ENCODE assay signal across 8 cellular contexts in the genomic region with DNA sequence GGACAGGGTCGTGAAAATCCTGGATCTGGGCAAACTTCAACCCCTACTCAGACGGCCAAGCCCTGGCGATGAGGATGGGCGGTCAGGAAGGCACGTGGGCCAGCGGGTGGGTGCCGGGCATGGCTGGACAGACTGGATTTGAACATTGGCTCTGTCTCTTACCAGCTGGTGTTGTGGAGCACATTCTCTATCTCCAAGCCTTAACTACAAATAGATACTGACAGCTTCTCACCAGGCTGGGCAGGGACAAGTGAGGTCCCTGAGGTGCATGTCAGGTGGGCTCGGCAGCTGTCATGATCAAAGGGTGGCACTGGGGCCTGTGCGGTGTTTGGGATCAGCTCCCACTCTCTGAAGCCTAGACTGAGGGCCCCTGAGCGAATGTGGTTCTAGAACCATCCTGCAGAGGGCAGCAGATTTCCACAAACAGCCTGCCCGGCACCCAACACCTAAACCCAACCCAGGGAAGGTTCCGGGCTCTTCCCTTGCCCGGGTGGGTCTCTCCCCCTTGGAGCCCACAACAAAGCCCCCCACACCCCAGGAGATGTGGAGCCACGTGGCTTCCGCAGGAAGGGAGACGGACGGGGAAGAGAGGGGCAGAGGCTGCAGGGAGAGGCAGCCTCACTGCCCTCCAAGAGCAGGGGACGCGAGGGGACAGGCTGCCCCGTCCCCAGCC. TPM values are rescaled to one million over a fixed set of nuclear protein-coding genes. Genes with fewer than 3 reads are reported as not detected.
DNase-seq lines count a peak whose midpoint lies in the region; ATAC-seq and TF ChIP-seq lines count a peak whose summit lies in the region.

No MANE protein-coding gene starts in this region.

- H3K4me2 ChIP-seq in SU-DHL-6 (ENCODE audit: low read depth, low read length, poor library complexity, severe bottlenecking) = no peak overlapping the region

- peaks cover 57% of the 10 kb centered on the region for H3K4me1 ChIP-seq in left ventricle myocardium inferior

- H3K27ac ChIP-seq in SU-DHL-6 (ENCODE audit: low read depth, low read length) (no peak overlapping the region), adipose tissue (ENCODE audit: low read depth, low read length) (peak overlapping the region; percentile 41), left ventricle myocardium inferior (replicated peaks) (peak overlapping the region; percentile 92)

- WGBS in adipose tissue, 3 donors = 24 to 29% (median 25%) methylated on average over 18 to 20 of the region's 20 CpGs

- intact Hi-C loops in left ventricle myocardium inferior (cut with micrococcal nuclease) = loop anchor here (10.0 kb wide), 1 partner anchor 1294 kb away; no protein-coding TSS in a partner anchor

- H3K79me2 ChIP-seq in SU-DHL-6 (ENCODE audit: insufficient read depth, low read length) = no peaks in the 10 kb centered on the region

- no peak overlapping the region for H3K9ac ChIP-seq in SU-DHL-6 (ENCODE audit: low read length)

- H3K9me2 ChIP-seq in SU-DHL-6 (replicated peaks; ENCODE audit: insufficient read depth, low read length) = no peaks in the 10 kb centered on the region

- H3K9me3 ChIP-seq in SU-DHL-6 (ENCODE audit: insufficient read depth, low read length) = no peaks in the 10 kb centered on the region
- no peaks in the 10 kb centered on the region for H3K9me3 ChIP-seq in left ventricle myocardium inferior (replicated peaks)

- H3K36me3 ChIP-seq in SU-DHL-6 (ENCODE audit: low read length) (no peaks in the 10 kb centered on the region), left ventricle myocardium inferior (peaks cover 19% of the 10 kb centered on the region)

- peaks cover 5% of the 10 kb centered on the region; the same call in 1 of the 2 replicates for H3F3A ChIP-seq in SU-DHL-6 (ENCODE audit: insufficient read depth)

- peak; percentile 83 for ATAC-seq in GM21737 (IDR thresholded peaks at IDR 0.05; ENCODE audit: unreplicated experiment)

- no peak overlapping the region for H2AFZ ChIP-seq in SU-DHL-6 (ENCODE audit: low read depth, low read length, severe bottlenecking)

- H3K4me3 ChIP-seq in GM12864 (ENCODE audit: low read depth, low read length) (no peak overlapping the region), SU-DHL-6 (ENCODE audit: insufficient read depth, low read length, poor library complexity, severe bottlenecking) (no peak overlapping the region), left ventricle myocardium inferior (no peak overlapping the region)
- no peak overlapping the region for H3K4me3 ChIP-seq in Jurkat, Clone E6-1 (ENCODE audit: low read length)

- H3K27me3 ChIP-seq in SU-DHL-6 (ENCODE audit: low read length) = no peaks in the 10 kb centered on the region
- H3K27me3 ChIP-seq in left ventricle myocardium inferior (ENCODE audit: low read depth) = no peaks in the 10 kb centered on the region

- DNase-seq in GM12864 (ENCODE audit: low read depth) = no peak
- DNase-seq in Jurkat, Clone E6-1 (ENCODE audit: low read depth, low spot score) = peak; percentile 63
- DNase-seq in left ventricle myocardium inferior = peak; percentile 68
- DNase-seq in renal cortical epithelial cell (ENCODE audit: low read depth) = peak; percentile 50
- no peak for DNase-seq in GF-D8 (lab: John Stamatoyannopoulos, UW)

- TF ChIP-seq CTCF in GM12864 (IDR thresholded peaks at IDR 0.05; ENCODE audit: low read depth, low read length, missing control alignments) (peak; percentile 88), SU-DHL-6 (IDR thresholded peaks at IDR 0.05; ENCODE audit: insufficient read depth, low read length, poor library complexity, severe bottlenecking) (peak; percentile 61), left ventricle myocardium inferior (IDR thresholded peaks at IDR 0.05; ENCODE audit: borderline replicate concordance) (peak; percentile 92)

- H4K20me1 ChIP-seq in SU-DHL-6 (ENCODE audit: low read depth, low read length) = no peaks in the 10 kb centered on the region

RNA-seq across cellular contexts. Expression of a gene that starts 58.4 kb away (rescaled TPM):
- polyA plus RNA-seq in Jurkat, Clone E6-1 (2012; ENCODE audit: insufficient read depth, insufficient read length) = 3.1 TPM
- 10 to 100 TPM in 2 of 3 donors, 1 to 10 TPM in 1; 8.9 to 21.0 (median 16.3) TPM for polyA plus RNA-seq in adipose tissue
- total RNA-seq in left ventricle myocardium inferior (16.9 TPM), renal cortical epithelial cell (0.25 TPM in 1 of 2 replicates, not detected in the other)

Comparison
In these comparisons a context has a peak if more than half of its experiments do, and no peak if none do; other contexts are left out.
1. DNase-seq: peak in Jurkat, Clone E6-1 (single experiment), left ventricle myocardium inferior (single experiment) and renal cortical epithelial cell (single experiment); none in GM12864 (single experiment) and GF-D8 (single experiment).
2. RNA of a gene that starts 58.4 kb away (total RNA-seq): 16.9 TPM in left ventricle myocardium inferior (single experiment); 0.25 TPM in renal cortical epithelial cell; every median in the first group is over 10 times any median in the second.
3. Peak in every context shown above with its lines, with median percentiles within 50 percentile points of each other: CTCF ChIP-seq.